ENCODE assay signal across 8 cellular contexts in genomic region chr16:76653390-76654026, GRCh38.
DNase-seq lines count a peak whose midpoint lies in the region; ATAC-seq, FAIRE-seq and TF ChIP-seq lines count a peak whose summit lies in the region.

No MANE protein-coding gene starts in this region.

- ATAC-seq in HG02759 (IDR thresholded peaks at IDR 0.05; ENCODE audit: unreplicated experiment), result peak; percentile 73
- peak; percentile 69 for ATAC-seq in WTC11
- peak; percentile 70 for ATAC-seq in left colon

- peaks cover 2% of the 10 kb centered on the region; the same call in 1 of the 2 replicates for H3K27me3 Mint-ChIP-seq in WTC11 (ENCODE audit: low read depth)

- TF ChIP-seq CTCF in GM13976 (IDR thresholded peaks at IDR 0.05; ENCODE audit: borderline replicate concordance, control extremely low read depth, extremely low read depth, insufficient read depth, missing control alignments), result peak; percentile 53
- no peak for TF ChIP-seq CTCF in WTC11 (IDR thresholded peaks at IDR 0.05)

- peaks cover 46% of the 10 kb centered on the region for H3K9me3 Mint-ChIP-seq in WTC11

- no peak overlapping the region for H3K27ac Mint-ChIP-seq in WTC11

- POLR2A ChIA-PET in WTC11 (lab: Charles Lee), result no interaction called here

- H3K9me3 ChIP-seq in MG63, result no peaks in the 10 kb centered on the region

- H3K36me3 ChIP-seq in MG63, result no peaks in the 10 kb centered on the region

- no peak for FAIRE-seq in HTR-8/SVneo (lab: Jason Lieb, UNC)

- no peak overlapping the region for H3K4me3 Mint-ChIP-seq in WTC11

- DNase-seq in GM13976 (ENCODE audit: low spot score), result peak; percentile 20
- peak; percentile 32 for DNase-seq in NCI-H2029 treated with DMSO at 0.1 percent for 48 hours (lab: John Stamatoyannopoulos, UW)
- no peak for DNase-seq in WTC11 (ENCODE audit: low spot score)
- DNase-seq in left colon, result no peak
- DNase-seq in HuH-7.5 (ENCODE audit: low spot score), result no peak
- DNase-seq in MG63, result no peak
- no peak for DNase-seq in HTR-8/SVneo (ENCODE audit: insufficient read length, low spot score)

- H3K4me3 ChIP-seq in MG63, result no peak overlapping the region

- intact Hi-C loops in left colon (cut with DNase I, micrococcal nuclease), result loop anchor here in 1 of 2 donors (10.0 kb wide), 1 partner anchor 859 kb away; no protein-coding TSS in a partner anchor

- no peaks in the 10 kb centered on the region for H3K4me1 Mint-ChIP-seq in WTC11

- in situ Hi-C loops in GM13976 (cut with MboI; ENCODE audit: low sequenced_read_pairs, unreplicated experiment), result loop anchor here (10.0 to 25.0 kb wide), 2 partner anchors 509 to 869 kb away; no protein-coding TSS in a partner anchor

- no peaks in the 10 kb centered on the region for H3K27me3 ChIP-seq in MG63

- CTCF ChIA-PET in WTC11 (lab: Charles Lee), result interaction anchor here (0.5 to 1.6 kb wide), 4 partner anchors 21 to 870 kb away, joined by 3 to 7 read pairs (median 4); no protein-coding TSS in a partner anchor

- peaks cover 14% of the 10 kb centered on the region for H3K36me3 Mint-ChIP-seq in WTC11

TF ChIP-seq in WTC11, 78 proteins besides CTCF, POLR2A, EP300 and RAD21:
- TF ChIP-seq ELF4 (CRISPR knock-in tag; IDR thresholded peaks at IDR 0.05; ENCODE audit: low read depth) (no peak), ZNF219 (CRISPR knock-in tag; IDR thresholded peaks at IDR 0.05; ENCODE audit: borderline replicate concordance) (no peak), FOXP1 (CRISPR knock-in tag; IDR thresholded peaks at IDR 0.05; ENCODE audit: borderline replicate concordance) (no peak), TCF7 (CRISPR knock-in tag; IDR thresholded peaks at IDR 0.05; ENCODE audit: low read depth) (no peak), GABPB1 (CRISPR knock-in tag; IDR thresholded peaks at IDR 0.05) (peak; percentile 72)
- TF ChIP-seq, protein P1, sequence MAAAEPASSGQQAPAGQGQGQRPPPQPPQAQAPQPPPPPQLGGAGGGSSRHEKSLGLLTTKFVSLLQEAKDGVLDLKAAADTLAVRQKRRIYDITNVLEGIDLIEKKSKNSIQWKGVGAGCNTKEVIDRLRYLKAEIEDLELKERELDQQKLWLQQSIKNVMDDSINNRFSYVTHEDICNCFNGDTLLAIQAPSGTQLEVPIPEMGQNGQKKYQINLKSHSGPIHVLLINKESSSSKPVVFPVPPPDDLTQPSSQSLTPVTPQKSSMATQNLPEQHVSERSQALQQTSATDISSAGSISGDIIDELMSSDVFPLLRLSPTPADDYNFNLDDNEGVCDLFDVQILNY (CRISPR knock-in tag; IDR thresholded peaks at IDR 0.05), result no peak

Comparison
In these comparisons a context has a peak if more than half of its experiments do, and no peak if none do; other contexts are left out.
1. DNase-seq: peak in GM13976 (single experiment) and NCI-H2029 treated with DMSO at 0.1 percent for 48 hours (single experiment); none in WTC11 (single experiment), left colon (0 of 2), HuH-7.5 (single experiment), MG63 (single experiment) and HTR-8/SVneo (single experiment).
2. Peak in every context shown above with its lines, with median percentiles within 50 percentile points of each other: ATAC-seq.